ENCODE assay signal across 9 cellular contexts in genomic region chr6:89591745-89592144, GRCh38.
"Had no signal": no experiment of that assay in that cellular context is flagged by ENCODE, and none has a peak within 500 bp of the region (broad histone marks: within the 10 kb centered on the region; RNA-seq: fewer than 3 reads in every experiment).

No MANE protein-coding gene starts in this region.

- H3K36me3 ChIP-seq: HAP-1 had no signal

- H2AFZ ChIP-seq: GM23248 had no signal

- FAIRE-seq: HepG2 had no signal

- ATAC-seq: HCT116, HepG2 had no signal

- H3K4me1 ChIP-seq: HAP-1 had no signal

- H3K36me3 Mint-ChIP-seq: IgD-negative memory B cell had no signal

- DNase-seq: GM23248, GOT3, H7, HFFc6 had no signal

- H3K9me3 ChIP-seq: HAP-1 had no signal

- H3K9ac ChIP-seq: GM23248 had no signal

- H3K27ac Mint-ChIP-seq: HFFc6 had no signal

- H3K27ac ChIP-seq: GM23248, HL-60 had no signal

- H3K27me3 Mint-ChIP-seq: IgD-negative memory B cell had no signal

- H3K4me3 ChIP-seq: GM23248, HAP-1 had no signal

- H3K4me3 Mint-ChIP-seq: HFFc6, IgD-negative memory B cell had no signal

- H3K9me3 Mint-ChIP-seq: HFFc6 had no signal
